ENCODE assay signal across 8 cellular contexts in the genomic region with DNA sequence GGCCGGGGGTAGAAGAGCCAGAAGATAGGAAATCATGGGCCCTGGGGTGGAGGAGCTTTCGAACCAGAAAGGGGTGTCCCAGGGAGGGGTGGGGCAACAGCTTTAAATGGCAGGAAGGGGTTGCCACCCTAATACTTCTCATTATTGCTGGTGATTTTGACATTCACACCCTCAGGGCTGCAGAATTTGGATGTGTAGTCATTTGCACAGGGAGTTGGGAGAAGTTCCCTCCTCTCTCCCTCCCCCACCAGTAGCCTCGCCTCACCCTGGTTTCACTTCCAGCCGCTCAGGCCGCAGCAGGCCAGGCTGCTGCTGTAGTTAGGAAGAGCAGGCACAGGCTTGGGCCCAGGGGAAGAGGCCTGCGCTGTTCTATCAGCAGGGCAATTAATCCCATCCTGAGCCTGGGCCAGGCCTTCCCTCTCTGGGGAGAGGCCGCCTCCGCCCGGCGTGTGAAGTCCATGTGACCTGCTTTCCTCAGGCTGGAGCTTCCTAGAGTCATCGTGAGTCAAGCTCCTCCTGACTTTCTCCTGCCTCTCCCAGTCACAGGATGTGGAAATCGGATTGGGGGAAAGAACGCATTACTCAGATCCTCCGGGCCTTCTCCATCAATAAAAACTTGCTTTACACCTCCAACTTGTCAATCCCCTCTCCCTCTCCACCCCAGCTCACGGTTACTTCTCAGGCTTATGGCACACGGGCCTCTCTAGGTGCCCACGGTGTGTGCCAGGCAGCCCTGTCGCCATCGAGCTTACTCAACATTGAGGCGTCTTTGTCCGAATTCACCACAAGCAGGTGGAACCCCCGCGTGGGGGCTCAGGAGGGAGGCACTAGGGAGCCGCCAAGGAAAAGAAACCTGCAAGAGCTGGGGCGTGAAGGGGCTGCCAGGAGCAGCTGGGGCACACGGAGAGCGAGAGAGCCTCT. TPM values are rescaled to one million over a fixed set of nuclear protein-coding genes. Genes with fewer than 3 reads are reported as not detected.
DNase-seq lines count a peak whose midpoint lies in the region; ATAC-seq and TF ChIP-seq lines count a peak whose summit lies in the region.

No MANE protein-coding gene starts in this region.

- WGBS in gastroesophageal sphincter (ENCODE audit: low coverage in 1 of 2), 2 donors = 29 to 60% methylated on average over 1 to 6 of the region's 27 CpGs

- ATAC-seq in GM19324 (IDR thresholded peaks at IDR 0.05; ENCODE audit: low FRiP score, unreplicated experiment) = peak; percentile 49
- ATAC-seq in gastroesophageal sphincter = peak; percentile 94
- no peak for ATAC-seq in HG03039 (IDR thresholded peaks at IDR 0.05; ENCODE audit: unreplicated experiment)
- ATAC-seq in HG03565 (IDR thresholded peaks at IDR 0.05; ENCODE audit: unreplicated experiment) = no peak
- ATAC-seq in GM19397 (IDR thresholded peaks at IDR 0.05; ENCODE audit: unreplicated experiment) = no peak

- H3K9me3 ChIP-seq in gastroesophageal sphincter = no peaks in the 10 kb centered on the region

- H3K27ac ChIP-seq in gastroesophageal sphincter = peak overlapping the region; percentile 13 to 86 (median 72)

- peaks cover 68% of the 10 kb centered on the region for H3K4me1 Mint-ChIP-seq in osteocyte (ENCODE audit: unreplicated experiment)

- H3K36me3 Mint-ChIP-seq in osteocyte (ENCODE audit: unreplicated experiment) = no peaks in the 10 kb centered on the region

- DNase-seq in SK-N-DZ (ENCODE audit: low spot score) (peak; percentile 13), osteocyte (ENCODE audit: extremely low spot score, unreplicated experiment) (peak; percentile 89), NAMALWA (ENCODE audit: low spot score) (no peak)

- TF ChIP-seq EP300 in gastroesophageal sphincter (IDR thresholded peaks at IDR 0.05) = no peak

- peaks cover 2 to 40% (median 10%) of the 10 kb centered on the region in 3 donors for H3K4me1 ChIP-seq in gastroesophageal sphincter

- H3K36me3 ChIP-seq in gastroesophageal sphincter = no peaks in the 10 kb centered on the region

- TF ChIP-seq CTCF in gastroesophageal sphincter (IDR thresholded peaks at IDR 0.05) (no peak), osteocyte (IDR thresholded peaks at IDR 0.05) (no peak)

- H3K9me3 Mint-ChIP-seq in osteocyte (ENCODE audit: unreplicated experiment) = no peaks in the 10 kb centered on the region

- H3K4me3 Mint-ChIP-seq in osteocyte (ENCODE audit: unreplicated experiment) = no peak overlapping the region

- no peak for TF ChIP-seq POLR2A in gastroesophageal sphincter (IDR thresholded peaks at IDR 0.05)

- H3K27me3 Mint-ChIP-seq in osteocyte (ENCODE audit: unreplicated experiment) = no peaks in the 10 kb centered on the region

- H3K27me3 ChIP-seq in gastroesophageal sphincter = peaks cover 6% of the 10 kb centered on the region

- H3K27ac Mint-ChIP-seq in osteocyte (ENCODE audit: unreplicated experiment) = peak overlapping the region; percentile 96

- H3K4me3 ChIP-seq in gastroesophageal sphincter = peak overlapping the region in 1 of 2 donors; percentile 7

RNA-seq across cellular contexts. Expression of a gene that starts 7.8 kb away (rescaled TPM):
- polyA plus RNA-seq in SK-N-DZ (2014; cell fraction: cytosol; rRNA removed) = not detected in 2 replicates
- not detected in 2 replicates for polyA plus RNA-seq in SK-N-DZ (2014; cell fraction: nucleus; rRNA removed)
- total RNA-seq in gastroesophageal sphincter (under 1 TPM in 3 of 4 donors, not detected in 1; 0.23 to 0.72 (median 0.67) TPM), osteocyte (not detected in 2 replicates)

Comparison
In these comparisons a context has a peak if more than half of its experiments do, and no peak if none do; other contexts are left out.
1. ATAC-seq: peak in GM19324 (single experiment) and gastroesophageal sphincter (single experiment); none in HG03039 (single experiment), HG03565 (single experiment) and GM19397 (single experiment).